ENCODE assay signal across 8 cellular contexts in the genomic region with DNA sequence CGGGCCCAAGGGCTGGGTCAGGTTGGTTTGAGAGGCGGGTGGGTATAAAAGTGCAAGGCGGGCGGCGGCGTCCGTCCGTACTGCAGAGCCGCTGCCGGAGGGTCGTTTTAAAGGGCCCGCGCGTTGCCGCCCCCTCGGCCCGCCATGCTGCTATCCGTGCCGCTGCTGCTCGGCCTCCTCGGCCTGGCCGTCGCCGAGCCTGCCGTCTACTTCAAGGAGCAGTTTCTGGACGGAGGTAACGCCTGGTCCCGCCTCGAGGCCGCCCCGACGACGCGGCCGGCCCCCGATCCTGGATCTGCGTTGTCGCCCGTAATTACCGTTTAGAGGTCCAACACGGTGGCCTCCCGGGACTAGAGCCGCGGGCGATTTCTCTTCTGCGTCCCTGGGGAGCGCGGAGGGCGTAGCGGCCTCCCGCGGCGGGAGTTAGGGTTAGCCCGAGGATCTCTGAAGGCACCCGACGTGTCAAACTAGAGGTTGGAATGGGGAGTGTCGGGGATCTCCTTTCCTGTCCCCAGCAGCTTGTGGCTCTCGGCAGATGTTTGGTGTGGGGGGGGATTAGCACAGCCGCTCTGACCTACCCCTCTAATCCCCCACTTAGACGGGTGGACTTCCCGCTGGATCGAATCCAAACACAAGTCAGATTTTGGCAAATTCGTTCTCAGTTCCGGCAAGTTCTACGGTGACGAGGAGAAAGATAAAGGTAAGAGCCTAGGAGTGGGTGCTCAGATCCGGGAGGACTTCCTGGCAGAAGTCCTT. TPM values are rescaled to one million over a fixed set of nuclear protein-coding genes. Genes with fewer than 3 reads are reported as not detected.
DNase-seq lines count a peak whose midpoint lies in the region; ATAC-seq and TF ChIP-seq lines count a peak whose summit lies in the region.

Gene CALR, plus strand, starts transcription at position 74 of the 756 bp plus-strand sequence. Its CDS starts 71 bp downstream, at position 145.

- BruUV-seq in Caco-2 (replicated peaks; lab: Mats Ljungman, UMichigan) (TSS peak; percentile 67), Panc1 (replicated peaks; lab: Mats Ljungman, UMichigan) (no TSS peak)

- H3K4me3 Mint-ChIP-seq in Caco-2 (ENCODE audit: unreplicated experiment): peak within 1 kb of the TSS; percentile 97

- no peaks in the 10 kb centered on the region for H3K27me3 ChIP-seq in Caco-2 (replicated peaks; ENCODE audit: control insufficient read depth, insufficient read depth, low read length)
- no peaks in the 10 kb centered on the region for H3K27me3 ChIP-seq in Panc1 (ENCODE audit: control insufficient read depth, insufficient read depth, low read length)

- peaks cover 3% of the 10 kb centered on the region for H3K27me3 Mint-ChIP-seq in Caco-2 (ENCODE audit: insufficient read depth, unreplicated experiment)

- TF ChIP-seq CTCF in Caco-2 (IDR thresholded peaks at IDR 0.05; ENCODE audit: insufficient read depth in 1 of 2, low read depth in 1 of 2, low read length in 1 of 2, severe bottlenecking in 1 of 2, unreplicated experiment in 1 of 2): peak in 1 of 2 experiments; percentile 23
- TF ChIP-seq CTCF in Panc1 (IDR thresholded peaks at IDR 0.05): no peak
- no peak for TF ChIP-seq CTCF in subcutaneous adipose tissue (IDR thresholded peaks at IDR 0.05; ENCODE audit: low read depth)

- CTCF ChIA-PET in Caco-2 (lab: Charles Lee) (no interaction called here), Panc1 (lab: Charles Lee) (no interaction called here)

- peak within 1 kb of the TSS; percentile 93 for H3K27ac ChIP-seq in Panc1 (ENCODE audit: low read length)

- intact Hi-C loops in Caco-2 (cut with micrococcal nuclease; ENCODE audit: unreplicated experiment) (loop anchor here (1.0 kb wide), 1 partner anchor 19 kb away; the partner anchor contains the start of gene SYCE2), Panc1 (cut with micrococcal nuclease; ENCODE audit: unreplicated experiment) (no loop called here)

- H3K4me1 ChIP-seq in Caco-2: peaks cover 23% of the 10 kb centered on the region; the same call in 1 of the 2 replicates
- H3K4me1 ChIP-seq in Panc1 (ENCODE audit: control insufficient read depth, insufficient read depth, low read length): peaks cover 24% of the 10 kb centered on the region

- peak within 1 kb of the TSS; percentile 97 for H3K27ac Mint-ChIP-seq in Caco-2 (ENCODE audit: unreplicated experiment)

- ATAC-seq in Panc1: peak; percentile 17; the same call in 1 of the 2 replicates
- peak; percentile 1 for ATAC-seq in left lobe of liver
- no peak for ATAC-seq in HG03108 (IDR thresholded peaks at IDR 0.05; ENCODE audit: unreplicated experiment)

- H3K36me3 Mint-ChIP-seq in Caco-2 (ENCODE audit: insufficient read depth, unreplicated experiment): peaks cover 64% of the 10 kb centered on the region

- peaks cover 16% of the 10 kb centered on the region for H3K36me3 ChIP-seq in Caco-2 (ENCODE audit: control insufficient read depth, insufficient read depth, low read length)
- H3K36me3 ChIP-seq in Panc1 (ENCODE audit: control insufficient read depth, insufficient read depth, low read length): peaks cover 18% of the 10 kb centered on the region

- peak in 1 of 2 experiments; percentile 62 for DNase-seq in Caco-2
- DNase-seq in H4 (ENCODE audit: low spot score): no peak
- no peak for DNase-seq in Panc1 (ENCODE audit: low read depth, low spot score)
- no peak for DNase-seq in cerebellum (ENCODE audit: low spot score)
- DNase-seq in left lobe of liver (ENCODE audit: low spot score): peak; percentile 64
- DNase-seq in epidermal melanocyte (ENCODE audit: insufficient read length, low spot score): no peak

- H3K9me3 Mint-ChIP-seq in Caco-2 (ENCODE audit: unreplicated experiment): no peaks in the 10 kb centered on the region

- in situ Hi-C loops in Panc1 (cut with HindIII; ENCODE audit: low pct_unique_long_range_greater_than_20kb, low sequenced_read_pairs): no loop called here

- POLR2A ChIA-PET in Caco-2 (lab: Charles Lee): interaction anchor here (0.9 to 1.0 kb wide), 2 partner anchors 19 to 47 kb away, joined by 3 to 5 read pairs; partner anchors contain the start of gene SYCE2
- POLR2A ChIA-PET in Panc1 (lab: Charles Lee): no interaction called here

- H3K4me1 Mint-ChIP-seq in Caco-2 (ENCODE audit: low read depth, unreplicated experiment): peaks cover 16% of the 10 kb centered on the region

- H3K9me3 ChIP-seq in Caco-2: no peaks in the 10 kb centered on the region
- no peaks in the 10 kb centered on the region for H3K9me3 ChIP-seq in Panc1 (ENCODE audit: control insufficient read depth, insufficient read depth, low read depth, low read length)

- H3K4me3 ChIP-seq in Caco-2 (ENCODE audit: low read depth, low read length): peak within 1 kb of the TSS; percentile 100
- H3K4me3 ChIP-seq in Panc1 (ENCODE audit: low read depth in 2 of 2, low read length in 2 of 2): peak within 1 kb of the TSS; percentile 96 to 97

RNA-seq across cellular contexts. Expression of gene CALR, which starts in this region (rescaled TPM):
- total RNA-seq in Caco-2 (2022) (707 and 767 TPM in 2 replicates), Panc1 (2021; ENCODE audit: unreplicated experiment) (1,060 TPM), cerebellum (215 TPM), left lobe of liver (1,041 TPM), subcutaneous adipose tissue (100 to 1,000 TPM; 222 to 414 (median 307) TPM)
- 1,463 and 1,526 TPM in 2 replicates for total RNA-seq in H4 (2014; rRNA removed; shearing (Covaris generic))
- polyA plus RNA-seq in Panc1 (2012; ENCODE audit: insufficient read length): 775 TPM
